ENCODE assay signal across 10 cellular contexts in genomic region chr3:149080699-149081091, GRCh38. TPM values are rescaled to one million over a fixed set of nuclear protein-coding genes. Genes with fewer than 3 reads are reported as not detected.
DNase-seq lines count a peak whose midpoint lies in the region; FAIRE-seq and TF ChIP-seq lines count a peak whose summit lies in the region.
"Had no signal": no experiment of that assay in that cellular context is flagged by ENCODE, and none has a peak within 500 bp of the region (broad histone marks: within the 10 kb centered on the region; RNA-seq: fewer than 3 reads in every experiment).

No MANE protein-coding gene starts in this region.

- FAIRE-seq in HTR-8/SVneo (lab: Jason Lieb, UNC): no peak

- H3K9me3 ChIP-seq in fibroblast of lung (ENCODE audit: control insufficient read depth, insufficient read depth, low read depth, low read length) (no peaks in the 10 kb centered on the region), smooth muscle cell (replicated peaks; ENCODE audit: low read depth) (no peaks in the 10 kb centered on the region)
- H3K9me3 ChIP-seq: SJCRH30 had no signal

- H3K79me2 ChIP-seq in fibroblast of lung (ENCODE audit: control insufficient read depth, insufficient read depth, low read length) (peaks cover 26% of the 10 kb centered on the region), smooth muscle cell (ENCODE audit: low read depth) (peaks cover 67% of the 10 kb centered on the region)

- H3K27me3 ChIP-seq in fibroblast of lung (ENCODE audit: control insufficient read depth, insufficient read depth, low read length): no peaks in the 10 kb centered on the region
- no peaks in the 10 kb centered on the region for H3K27me3 ChIP-seq in smooth muscle cell (ENCODE audit: low read depth)
- H3K27me3 ChIP-seq: SJCRH30 had no signal

- H4K20me1 ChIP-seq in fibroblast of lung (ENCODE audit: control insufficient read depth, extremely low read depth, insufficient read depth, low read length): no peaks in the 10 kb centered on the region
- H4K20me1 ChIP-seq in smooth muscle cell (ENCODE audit: low read depth): peaks cover 62% of the 10 kb centered on the region

- in situ Hi-C loops in GM13977 (cut with MboI; ENCODE audit: low pct_unique_long_range_greater_than_20kb, low sequenced_read_pairs, unreplicated experiment): no loop called here

- WGBS in smooth muscle cell (ENCODE audit: low lambda C conversion rate): 92% methylated on average over 2 of the region's 2 CpGs

- DNase-seq in HTR-8/SVneo (ENCODE audit: insufficient read length, low spot score): peak; percentile 28
- DNase-seq in RWPE1 (ENCODE audit: low spot score): peak; percentile 59
- peak; percentile 49 to 57 for DNase-seq in fibroblast of lung (ENCODE audit: low read depth in 2 of 2)
- DNase-seq in smooth muscle cell (lab: John Stamatoyannopoulos, UW; ENCODE audit: unreplicated experiment): no peak
- DNase-seq in DMS 273 (lab: John Stamatoyannopoulos, UW; ENCODE audit: unreplicated experiment): no peak
- no peak for DNase-seq in NK-92 treated with Interleukin-12 subunit alpha and Interleukin-12 subunit beta, amount 100 ng/mL, for 24 hours (lab: John Stamatoyannopoulos, UW)
- no peak for DNase-seq in GM13977 (ENCODE audit: low spot score)
- DNase-seq: cortex of kidney, NCI-H1436, SJCRH30 had no signal

- H3K36me3 ChIP-seq in fibroblast of lung (ENCODE audit: control insufficient read depth, insufficient read depth, low read length): no peaks in the 10 kb centered on the region
- no peaks in the 10 kb centered on the region for H3K36me3 ChIP-seq in smooth muscle cell (ENCODE audit: low read depth)

- no peak overlapping the region for H2AFZ ChIP-seq in fibroblast of lung (ENCODE audit: low read length)
- no peak overlapping the region for H2AFZ ChIP-seq in smooth muscle cell (ENCODE audit: low read depth)

- H3F3A ChIP-seq in smooth muscle cell (ENCODE audit: low read depth): peaks cover 3% of the 10 kb centered on the region

- POLR2A ChIA-PET in RWPE1 (lab: Yijun Ruan, JAX; ENCODE audit: low non-redundant PET): no interaction called here

- H3K4me3 ChIP-seq in fibroblast of lung (replicated peaks in 1 of 4; ENCODE audit: control extremely low read depth in 1 of 4, insufficient read depth in 1 of 4, low read depth in 3 of 4, low read length in 4 of 4) (no peak overlapping the region), smooth muscle cell (no peak overlapping the region)
- H3K4me3 ChIP-seq: SJCRH30 had no signal

- no peak overlapping the region for H3K4me2 ChIP-seq in fibroblast of lung (ENCODE audit: extremely low read depth, insufficient read depth, low read length)
- H3K4me2 ChIP-seq in smooth muscle cell: peak overlapping the region; percentile 22

- H3K27ac ChIP-seq in RWPE1 (no peak overlapping the region), fibroblast of lung (ENCODE audit: insufficient read depth, low read length) (no peak overlapping the region), smooth muscle cell (ENCODE audit: low read depth) (peak overlapping the region; percentile 43)
- H3K27ac ChIP-seq: SJCRH30 had no signal

- TF ChIP-seq CTCF in RWPE1 (conservative IDR thresholded peaks at IDR 0.05; ENCODE audit: low read depth) (no peak), fibroblast of lung (conservative IDR thresholded peaks at IDR 0.05 in 1 of 2, IDR thresholded peaks at IDR 0.05 in 1 of 2; ENCODE audit: low read depth in 1 of 2, low read length in 2 of 2) (no peak), smooth muscle cell (IDR thresholded peaks at IDR 0.05; ENCODE audit: borderline replicate concordance, insufficient read depth, poor library complexity, severe bottlenecking) (no peak), GM13977 (IDR thresholded peaks at IDR 0.05; ENCODE audit: extremely low read depth, insufficient read depth, missing control alignments) (no peak)

- CTCF ChIA-PET in RWPE1 (lab: Yijun Ruan, JAX): interaction anchor here (0.7 kb wide), 1 partner anchor 27 kb away, joined by 3 read pairs; no protein-coding TSS in a partner anchor

- H3K4me1 ChIP-seq in fibroblast of lung (ENCODE audit: control insufficient read depth, extremely low read depth, insufficient read depth, low read length) (peaks cover 6% of the 10 kb centered on the region), smooth muscle cell (ENCODE audit: low read depth) (peaks cover 8% of the 10 kb centered on the region)

- H3K9ac ChIP-seq in fibroblast of lung (ENCODE audit: insufficient read depth, low read length) (no peak overlapping the region), smooth muscle cell (ENCODE audit: low read depth) (no peak overlapping the region)

RNA-seq across cellular contexts. Expression of gene HLTF, which starts 5.6 kb away (rescaled TPM):
- total RNA-seq in fibroblast of lung: 51.4 and 67.2 TPM in 2 replicates
- polyA plus RNA-seq in fibroblast of lung: 17.1 and 22.1 TPM in 2 replicates
- 12.8 and 15.7 TPM in 2 replicates for polyA plus RNA-seq in fibroblast of lung (2012)
- 0.86 and 1.7 TPM in 2 replicates for polyA minus RNA-seq in fibroblast of lung (ENCODE audit: low replicate concordance)
- 34.9 and 56.3 TPM in 2 replicates for total RNA-seq in smooth muscle cell
- polyA plus RNA-seq in smooth muscle cell: 23.2 and 24.2 TPM in 2 replicates

RNA-seq across cellular contexts. Expression of gene HPS3, which starts 48.7 kb away (rescaled TPM):
- total RNA-seq in fibroblast of lung (27.0 and 33.4 TPM in 2 replicates), smooth muscle cell (25.4 and 26.0 TPM in 2 replicates)
- polyA plus RNA-seq in fibroblast of lung (31.0 and 31.2 TPM in 2 replicates), smooth muscle cell (12.3 and 19.7 TPM in 2 replicates)
- 15.6 and 18.5 TPM in 2 replicates for polyA plus RNA-seq in fibroblast of lung (2012)
- polyA minus RNA-seq in fibroblast of lung (ENCODE audit: low replicate concordance): 6.6 and 9.1 TPM in 2 replicates

Comparison
In these comparisons a context has a peak if more than half of its experiments do, and no peak if none do; other contexts are left out.
1. DNase-seq: peak in HTR-8/SVneo (single experiment), RWPE1 (single experiment) and fibroblast of lung (2 of 2); none in smooth muscle cell (single experiment), DMS 273 (single experiment), NK-92 treated with Interleukin-12 subunit alpha and Interleukin-12 subunit beta, amount 100 ng/mL, for 24 hours (single experiment) and GM13977 (single experiment).